Comparison of ENCODE assay signal across 6 cellular contexts in the genomic region with DNA sequence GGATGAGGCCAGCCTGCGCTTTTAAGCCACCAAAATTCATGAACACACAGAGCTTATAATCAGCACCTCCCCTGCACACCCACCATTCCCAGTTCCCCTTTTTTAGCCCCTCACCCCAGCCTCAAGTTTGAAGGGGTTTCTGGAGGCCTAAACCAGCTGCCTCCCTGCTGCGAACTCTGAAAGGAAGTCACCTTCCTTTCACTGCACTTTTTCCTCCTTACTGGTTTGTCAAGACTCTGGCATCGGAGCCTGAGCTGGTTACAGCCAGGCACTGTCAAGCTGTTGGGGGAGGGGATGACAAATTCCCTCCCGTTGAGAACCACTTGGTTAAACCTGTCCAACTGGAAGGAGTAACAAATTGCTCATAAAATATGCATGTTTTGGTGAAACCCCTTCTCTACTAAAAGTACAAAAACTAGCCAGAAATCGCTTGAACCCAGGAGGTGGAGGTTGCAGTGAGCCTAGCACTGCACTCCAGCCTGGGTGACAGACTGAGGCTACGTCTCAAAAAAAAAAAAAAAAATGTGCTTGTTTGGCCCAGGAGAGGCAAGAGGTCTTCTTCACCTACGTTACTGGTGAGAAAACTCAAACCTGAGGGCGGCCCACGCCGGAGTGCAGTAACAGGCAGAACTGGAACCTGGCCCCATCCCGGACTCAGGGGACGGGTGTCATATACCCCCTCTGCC. TPM values are rescaled to one million over a fixed set of nuclear protein-coding genes. Genes with fewer than 3 reads are reported as not detected.
DNase-seq lines count a peak whose midpoint lies in the region; ATAC-seq and TF ChIP-seq lines count a peak whose summit lies in the region.

No MANE protein-coding gene starts in this region.

- H3K4me1 ChIP-seq in colonic mucosa: peaks cover 9% of the 10 kb centered on the region
- peaks cover 15% of the 10 kb centered on the region for H3K4me1 ChIP-seq in prostate gland (replicated peaks)

- peak; percentile 42 for DNase-seq in KG1 (lab: John Stamatoyannopoulos, UW)
- DNase-seq in colonic mucosa: peak; percentile 68
- DNase-seq in prostate gland (ENCODE audit: low spot score): peak; percentile 93
- DNase-seq in DMS114 treated with DMSO at 0.1 percent for 48 hours (lab: John Stamatoyannopoulos, UW; ENCODE audit: unreplicated experiment): no peak

- H3K27me3 ChIP-seq in colonic mucosa (no peaks in the 10 kb centered on the region), prostate gland (replicated peaks; ENCODE audit: insufficient read depth) (no peaks in the 10 kb centered on the region)

- 34% methylated on average over 12 of the region's 12 CpGs for WGBS in prostate gland

- ATAC-seq in GM18505 (IDR thresholded peaks at IDR 0.05; ENCODE audit: unreplicated experiment) (peak; percentile 13), HG02571 (IDR thresholded peaks at IDR 0.05; ENCODE audit: unreplicated experiment) (no peak)

- no peak overlapping the region for H3K4me3 ChIP-seq in colonic mucosa
- H3K4me3 ChIP-seq in prostate gland: peak overlapping the region; percentile 59 to 83

- no peak for TF ChIP-seq POLR2A in GM18505 (IDR thresholded peaks at IDR 0.05; ENCODE audit: borderline replicate concordance, extremely low read depth, insufficient read depth, insufficient read length)
- TF ChIP-seq POLR2A in prostate gland (IDR thresholded peaks at IDR 0.05): peak; percentile 64

- H3K36me3 ChIP-seq in colonic mucosa (no peaks in the 10 kb centered on the region), prostate gland (no peaks in the 10 kb centered on the region)

- H3K9me3 ChIP-seq in colonic mucosa (no peaks in the 10 kb centered on the region), prostate gland (no peaks in the 10 kb centered on the region)

- H3K27ac ChIP-seq in colonic mucosa (peak overlapping the region; percentile 74), prostate gland (peak overlapping the region; percentile 92)

- no peak for TF ChIP-seq CTCF in colonic mucosa (IDR thresholded peaks at IDR 0.05)
- TF ChIP-seq CTCF in prostate gland (IDR thresholded peaks at IDR 0.05): no peak

- H3K9ac ChIP-seq in colonic mucosa (ENCODE audit: low read depth in 2 of 2, low read length in 2 of 2): peak overlapping the region in 1 of 2 donors; percentile 13

- intact Hi-C loops in colonic mucosa (cut with DNase I) (no loop called here), prostate gland (cut with DNase I) (no loop called here)

RNA-seq across cellular contexts. Expression of gene ADAT3, which starts 0.7 kb away (rescaled TPM):
- total RNA-seq in colonic mucosa: 10 to 100 TPM; 14.2 to 24.7 TPM
- 10 to 100 TPM; 17.3 to 25.1 TPM for total RNA-seq in prostate gland

RNA-seq across cellular contexts. Expression of gene SCAMP4, which starts 0.7 kb away (rescaled TPM):
- total RNA-seq in colonic mucosa: 10 to 100 TPM; 57.4 to 91.8 TPM
- 100 to 1,000 TPM; 161 to 248 TPM for total RNA-seq in prostate gland

RNA-seq across cellular contexts. Expression of gene ABHD17A, which starts 19.2 kb away (rescaled TPM):
- total RNA-seq in colonic mucosa (10 to 100 TPM; 53.3 to 78.5 TPM), prostate gland (100 to 1,000 TPM; 131 to 146 TPM)

RNA-seq across cellular contexts. Expression of gene CSNK1G2, which starts 36.4 kb away (rescaled TPM):
- total RNA-seq in colonic mucosa (10 to 100 TPM; 55.3 to 61.0 TPM), prostate gland (100 to 1,000 TPM in 1 of 2 donors, 10 to 100 TPM in 1; 56.5 to 107 TPM)

RNA-seq across cellular contexts. Expression of gene KLF16, which starts 41.1 kb away (rescaled TPM):
- total RNA-seq in colonic mucosa (10 to 100 TPM; 31.1 to 34.8 TPM), prostate gland (10 to 100 TPM in 1 of 2 donors, 1 to 10 TPM in 1; 8.4 to 22.8 TPM)
